ENCODE assay signal across 11 cellular contexts in genomic region chr6:38673397-38674165, GRCh38. TPM values are rescaled to one million over a fixed set of nuclear protein-coding genes. Genes with fewer than 3 reads are reported as not detected.
DNase-seq lines count a peak whose midpoint lies in the region; ATAC-seq, FAIRE-seq and TF ChIP-seq lines count a peak whose summit lies in the region.
"Had no signal": no experiment of that assay in that cellular context is flagged by ENCODE, and none has a peak within 500 bp of the region (broad histone marks: within the 10 kb centered on the region; RNA-seq: fewer than 3 reads in every experiment).

No MANE protein-coding gene starts in this region.

- no peaks in the 10 kb centered on the region for H3K4me1 ChIP-seq in PC-3 (ENCODE audit: insufficient read depth, low read length)
- peaks cover 0 to 14% (median 0%) of the 10 kb centered on the region in 4 donors for H3K4me1 ChIP-seq in tibial nerve
- no peaks in the 10 kb centered on the region for H3K4me1 ChIP-seq in smooth muscle cell (ENCODE audit: low read depth)

- H3F3A ChIP-seq in PC-3 (ENCODE audit: low read length, unreplicated experiment) (no peaks in the 10 kb centered on the region), smooth muscle cell (ENCODE audit: low read depth) (no peaks in the 10 kb centered on the region)

- no peak overlapping the region for H3K4me2 ChIP-seq in PC-3 (ENCODE audit: low read length)
- H3K4me2 ChIP-seq in smooth muscle cell = no peak overlapping the region

- H3K27ac ChIP-seq in PC-3 (ENCODE audit: low read length) (no peak overlapping the region), tibial nerve (no peak overlapping the region), smooth muscle cell (ENCODE audit: low read depth) (no peak overlapping the region)

- intact Hi-C loops in PC-3 (cut with micrococcal nuclease) = loop anchor here (5.0 to 10.0 kb wide), 3 partner anchors 101 to 639 kb away; no protein-coding TSS in a partner anchor

- H3K36me3 ChIP-seq in PC-3 (ENCODE audit: low read depth, low read length) = peaks cover 29% of the 10 kb centered on the region
- H3K36me3 ChIP-seq in tibial nerve = peaks cover 0 to 27% (median 4%) of the 10 kb centered on the region in 3 donors
- H3K36me3 ChIP-seq in smooth muscle cell (ENCODE audit: low read depth) = peaks cover 13% of the 10 kb centered on the region

- H3K27me3 ChIP-seq in PC-3 (ENCODE audit: low read length) (no peaks in the 10 kb centered on the region), tibial nerve (no peaks in the 10 kb centered on the region), smooth muscle cell (ENCODE audit: low read depth) (no peaks in the 10 kb centered on the region)

- no peak for DNase-seq in GM12892 (ENCODE audit: insufficient read length)
- peak; percentile 6 for DNase-seq in PC-3
- DNase-seq in left lobe of liver (ENCODE audit: low spot score) = no peak
- DNase-seq in urothelium cell line (ENCODE audit: low spot score) = no peak
- DNase-seq in tibial nerve (ENCODE audit: low spot score in 2 of 2) = no peak
- DNase-seq in smooth muscle cell (lab: John Stamatoyannopoulos, UW; ENCODE audit: unreplicated experiment) = no peak
- DNase-seq: activated effector memory CD4-positive, alpha-beta T cell treated with anti-CD3 and anti-CD28 coated beads, Interleukin-2, amount 50 U/mL, for 16 hours; NCI-H1105; retina; SHP77 treated with DMSO at 0.1 percent for 48 hours had no signal

- H4K20me1 ChIP-seq in PC-3 (ENCODE audit: low read length) (no peaks in the 10 kb centered on the region), smooth muscle cell (ENCODE audit: low read depth) (no peaks in the 10 kb centered on the region)

- CTCF ChIA-PET in PC-3 (lab: Charles Lee) = no interaction called here

- no peak for TF ChIP-seq EP300 in tibial nerve (IDR thresholded peaks at IDR 0.05)

- FAIRE-seq in GM12892 (lab: Jason Lieb, UNC) (peak; percentile 86), urothelium cell line (lab: Jason Lieb, UNC) (no peak)

- BruUV-seq in PC-3 (replicated peaks; lab: Mats Ljungman, UMichigan) = no TSS peak

- no peak overlapping the region for H3K4me3 ChIP-seq in PC-3 (ENCODE audit: low read length)
- H3K4me3 ChIP-seq in tibial nerve = no peak overlapping the region
- H3K4me3 ChIP-seq in smooth muscle cell = no peak overlapping the region

- H3K9me2 ChIP-seq in PC-3 (replicated peaks; ENCODE audit: low read length) = no peaks in the 10 kb centered on the region

- TF ChIP-seq CTCF in PC-3 (conservative IDR thresholded peaks at IDR 0.05; ENCODE audit: low read depth, low read length) (no peak), tibial nerve (IDR thresholded peaks at IDR 0.05) (no peak), smooth muscle cell (IDR thresholded peaks at IDR 0.05; ENCODE audit: borderline replicate concordance, insufficient read depth, poor library complexity, severe bottlenecking) (no peak)

- TF ChIP-seq POLR2A in GM12892 (IDR thresholded peaks at IDR 0.05; ENCODE audit: low read depth, low read length) (no peak), tibial nerve (IDR thresholded peaks at IDR 0.05) (no peak)

- H3K79me2 ChIP-seq in PC-3 (ENCODE audit: low read length) (no peaks in the 10 kb centered on the region), smooth muscle cell (ENCODE audit: low read depth) (no peaks in the 10 kb centered on the region)

- POLR2A ChIA-PET in PC-3 (lab: Charles Lee; ENCODE audit: unreplicated experiment) = no interaction called here

- 58 to 66% methylated on average over 9 of the region's 9 CpGs for WGBS in tibial nerve, 2 donors
- 70% methylated on average over 9 of the region's 9 CpGs for WGBS in smooth muscle cell (ENCODE audit: low lambda C conversion rate)

- H2AFZ ChIP-seq in PC-3 (ENCODE audit: low read length) (no peak overlapping the region), smooth muscle cell (ENCODE audit: low read depth) (no peak overlapping the region)

- ATAC-seq in PC-3 = no peak
- peak; percentile 46 for ATAC-seq in left lobe of liver

- H3K9ac ChIP-seq in PC-3 (ENCODE audit: low read length) (no peak overlapping the region), smooth muscle cell (ENCODE audit: low read depth) (no peak overlapping the region)

- H3K9me3 ChIP-seq in PC-3 (ENCODE audit: low read length) (no peaks in the 10 kb centered on the region), tibial nerve (no peaks in the 10 kb centered on the region), smooth muscle cell (replicated peaks; ENCODE audit: low read depth) (no peaks in the 10 kb centered on the region)

RNA-seq across cellular contexts. Expression of gene GLO1, which starts 29.4 kb away (rescaled TPM):
- 171 TPM for polyA plus RNA-seq in GM12892 (2012; ENCODE audit: missing spikeins)
- total RNA-seq in PC-3 (2014; rRNA removed) (194 and 233 TPM in 2 replicates), left lobe of liver (36.7 TPM), tibial nerve (100 to 1,000 TPM in 2 of 4 donors, 10 to 100 TPM in 2; 69.6 to 118 (median 86.3) TPM), smooth muscle cell (204 and 224 TPM in 2 replicates)
- 143 and 147 TPM in 2 replicates for polyA plus RNA-seq in smooth muscle cell

RNA-seq across cellular contexts. Expression of gene BTBD9, which starts 33.9 kb away (rescaled TPM):
- polyA plus RNA-seq in GM12892 (2012; ENCODE audit: missing spikeins) = 3.6 TPM
- total RNA-seq in PC-3 (2014; rRNA removed) (4.3 and 5.5 TPM in 2 replicates), left lobe of liver (4.7 TPM), tibial nerve (10 to 100 TPM in 3 of 4 donors, 1 to 10 TPM in 1; 7.5 to 23.9 (median 10.7) TPM), smooth muscle cell (12.5 and 15.4 TPM in 2 replicates)
- 5.6 and 7.0 TPM in 2 replicates for polyA plus RNA-seq in smooth muscle cell

RNA-seq across cellular contexts. Expression of gene DNAH8, which starts 41.5 kb away (rescaled TPM):
- 1.5 TPM for polyA plus RNA-seq in GM12892 (2012; ENCODE audit: missing spikeins)
- total RNA-seq in PC-3 (2014; rRNA removed) = 0.06 and 0.15 TPM in 2 replicates
- total RNA-seq in left lobe of liver = 0.03 TPM
- total RNA-seq in tibial nerve = under 1 TPM in 1 of 4 donors, not detected in 3; 0.22 TPM
- not detected in 2 replicates for total RNA-seq in smooth muscle cell
- not detected in 2 replicates for polyA plus RNA-seq in smooth muscle cell
- total RNA-seq: subcutaneous adipose tissue had no signal
